Comparison of ENCODE assay signal across 14 cellular contexts in genomic region chr2:223594259-223594658, GRCh38. TPM values are rescaled to one million over a fixed set of nuclear protein-coding genes. Genes with fewer than 3 reads are reported as not detected.
DNase-seq lines count a peak whose midpoint lies in the region; ATAC-seq and TF ChIP-seq lines count a peak whose summit lies in the region.
"Had no signal": no experiment of that assay in that cellular context is flagged by ENCODE, and none has a peak within 500 bp of the region (broad histone marks: within the 10 kb centered on the region; RNA-seq: fewer than 3 reads in every experiment).

No MANE protein-coding gene starts in this region.

- peaks cover 34% of the 10 kb centered on the region for H3K4me1 ChIP-seq in BE2C
- H3K4me1 ChIP-seq: A549 had no signal

- no peaks in the 10 kb centered on the region for H3K9me3 ChIP-seq in BE2C
- H3K9me3 ChIP-seq: A549 had no signal

- H3K36me3 ChIP-seq in BE2C = peaks cover 34% of the 10 kb centered on the region
- H3K36me3 ChIP-seq in H7 (replicated peaks; ENCODE audit: control insufficient read depth, insufficient read depth, low read length) = no peaks in the 10 kb centered on the region; the same call in 1 of the 2 replicates

- H3K27me3 ChIP-seq in BE2C (no peaks in the 10 kb centered on the region), H7 (ENCODE audit: control insufficient read depth, insufficient read depth, low read length) (no peaks in the 10 kb centered on the region)

- TF ChIP-seq CTCF in BE2C (IDR thresholded peaks at IDR 0.05; ENCODE audit: low read depth, low read length) (peak; percentile 29), fibroblast of mammary gland (conservative IDR thresholded peaks at IDR 0.05; ENCODE audit: control insufficient read depth, insufficient read depth, low read depth, low read length) (no peak), chondrocyte (IDR thresholded peaks at IDR 0.05) (no peak)

- no peak overlapping the region for H3K4me3 ChIP-seq in BE2C (ENCODE audit: low read depth, low read length)
- H3K4me3 ChIP-seq in H7 (ENCODE audit: insufficient read depth, low read depth, low read length) = no peak overlapping the region
- H3K4me3 ChIP-seq in fibroblast of mammary gland (ENCODE audit: control insufficient read depth, low read depth, low read length) = no peak overlapping the region
- H3K4me3 ChIP-seq: A549 had no signal

- H3K27ac Mint-ChIP-seq in chondrocyte (ENCODE audit: unreplicated experiment) = no peak overlapping the region
- H3K27ac Mint-ChIP-seq in stimulated activated naive CD8-positive, alpha-beta T cell treated with anti-CD3 and anti-CD28 coated beads, Interleukin-15, amount 100 ng/mL, for 72 hours = no peak overlapping the region
- H3K27ac Mint-ChIP-seq: CD14-positive monocyte; CD8-positive, alpha-beta T cell had no signal

- H3K27me3 Mint-ChIP-seq in chondrocyte (ENCODE audit: low read depth) = no peaks in the 10 kb centered on the region
- peaks cover 6% of the 10 kb centered on the region for H3K27me3 Mint-ChIP-seq in stimulated activated naive CD8-positive, alpha-beta T cell treated with anti-CD3 and anti-CD28 coated beads, Interleukin-15, amount 100 ng/mL, for 72 hours

- peak; percentile 74 for DNase-seq in BE2C
- DNase-seq in H7 = peak; percentile 19
- peak; percentile 3 for DNase-seq in OCI-M1 (lab: John Stamatoyannopoulos, UW)
- peak; percentile 22 for DNase-seq in fibroblast of mammary gland (ENCODE audit: low read depth)
- DNase-seq in chondrocyte (ENCODE audit: low spot score) = no peak
- no peak for DNase-seq in stimulated activated naive CD8-positive, alpha-beta T cell treated with anti-CD3 and anti-CD28 coated beads, Interleukin-15, amount 100 ng/mL, for 72 hours
- DNase-seq in EL = no peak
- DNase-seq: CD8-positive, alpha-beta T cell; COR-L47; DMS79 treated with DMSO at 0.1 percent for 48 hours; GDM1; HCEC 1CT had no signal

- H3K4me3 Mint-ChIP-seq in chondrocyte (ENCODE audit: unreplicated experiment) = no peak overlapping the region
- no peak overlapping the region for H3K4me3 Mint-ChIP-seq in stimulated activated naive CD8-positive, alpha-beta T cell treated with anti-CD3 and anti-CD28 coated beads, Interleukin-15, amount 100 ng/mL, for 72 hours
- H3K4me3 Mint-ChIP-seq: CD14-positive monocyte; CD8-positive, alpha-beta T cell had no signal

- ATAC-seq in stimulated activated naive CD8-positive, alpha-beta T cell treated with anti-CD3 and anti-CD28 coated beads, Interleukin-15, amount 100 ng/mL, for 72 hours = no peak
- ATAC-seq: CD8-positive, alpha-beta T cell had no signal

- peaks cover 6% of the 10 kb centered on the region for H3K9me3 Mint-ChIP-seq in chondrocyte (ENCODE audit: low read depth)
- no peaks in the 10 kb centered on the region for H3K9me3 Mint-ChIP-seq in stimulated activated naive CD8-positive, alpha-beta T cell treated with anti-CD3 and anti-CD28 coated beads, Interleukin-15, amount 100 ng/mL, for 72 hours
- H3K9me3 Mint-ChIP-seq: CD8-positive, alpha-beta T cell had no signal

- H3K4me1 Mint-ChIP-seq in chondrocyte (ENCODE audit: low read depth) = peaks cover 23% of the 10 kb centered on the region
- H3K4me1 Mint-ChIP-seq in stimulated activated naive CD8-positive, alpha-beta T cell treated with anti-CD3 and anti-CD28 coated beads, Interleukin-15, amount 100 ng/mL, for 72 hours = no peaks in the 10 kb centered on the region
- H3K4me1 Mint-ChIP-seq: CD14-positive monocyte had no signal

- H3K36me3 Mint-ChIP-seq in chondrocyte (ENCODE audit: low read depth) = peaks cover 9% of the 10 kb centered on the region
- H3K36me3 Mint-ChIP-seq: CD14-positive monocyte; CD8-positive, alpha-beta T cell had no signal

RNA-seq across cellular contexts. Expression of gene SCG2, which starts 7.9 kb away (rescaled TPM):
- 592 TPM for polyA plus RNA-seq in BE2C (2012; ENCODE audit: insufficient read depth, insufficient read length, low read depth)
- 2.5 and 3.4 TPM in 2 replicates for total RNA-seq in H7 (2014; rRNA removed; shearing (Covaris generic))
- total RNA-seq in chondrocyte = 48.4 to 82.1 TPM (median 81.6 TPM) in 3 replicates
- total RNA-seq: CD8-positive, alpha-beta T cell had no signal
- polyA plus RNA-seq: CD14-positive monocyte had no signal

Comparison
In these comparisons a context has a peak if more than half of its experiments do, and no peak if none do; other contexts are left out.
1. DNase-seq: peak in BE2C (single experiment), H7 (single experiment), OCI-M1 (single experiment) and fibroblast of mammary gland (single experiment); none in chondrocyte (single experiment), stimulated activated naive CD8-positive, alpha-beta T cell treated with anti-CD3 and anti-CD28 coated beads, Interleukin-15, amount 100 ng/mL, for 72 hours (0 of 2) and EL (single experiment).
2. RNA of gene SCG2, which starts 7.9 kb away (total RNA-seq): 48.4 to 82.1 TPM in chondrocyte; 2.5 to 3.4 TPM in H7; every median in the first group is over 10 times any median in the second.